Comparison of ENCODE assay signal across 26 cellular contexts in genomic region chr4:102639602-102640001, GRCh38.
A peak's percentile ranks its signal among the peaks of the same experiment; 100 is the strongest.
DNase-seq lines count a peak whose midpoint lies in the region; ATAC-seq, FAIRE-seq and TF ChIP-seq lines count a peak whose summit lies in the region.
"Had no signal": no experiment of that assay in that cellular context is flagged by ENCODE, and none has a peak within 500 bp of the region (broad histone marks: within the 10 kb centered on the region; RNA-seq: fewer than 3 reads in every experiment).

No MANE protein-coding gene starts in this region.

- no peaks in the 10 kb centered on the region for H3K9me3 Mint-ChIP-seq in T-helper 2 cell treated with Interferon-gamma antibody and Interleukin-4, amounts not matched to agents 5 μg/mL and 100 μg/mL, for 36 hours
- H3K9me3 Mint-ChIP-seq in CD4-positive, CD25-positive, alpha-beta regulatory T cell: no peaks in the 10 kb centered on the region
- no peaks in the 10 kb centered on the region for H3K9me3 Mint-ChIP-seq in activated CD4-positive, alpha-beta memory T cell treated with anti-CD3 and anti-CD28 coated beads for 36 hours
- H3K9me3 Mint-ChIP-seq in central memory CD8-positive, alpha-beta T cell: no peaks in the 10 kb centered on the region
- H3K9me3 Mint-ChIP-seq: activated naive CD4-positive, alpha-beta T cell treated with anti-CD3 and anti-CD28 coated beads, Interleukin-2, amount 50 U/mL, for 72 hours; CD14-positive monocyte; dendritic cell treated with granulocyte-macrophage colony-stimulating factor and Interleukin-4, amounts not matched to agents 40 ng/mL and 50 ng/mL, for 4 days; neural progenitor cell had no signal

- CTCF ChIA-PET in activated CD4-positive, alpha-beta memory T cell treated with anti-CD3 and anti-CD28 coated beads for 36 hours (lab: Charles Lee): no interaction called here

- no peaks in the 10 kb centered on the region for H3K27me3 ChIP-seq in CD4-positive, CD25-positive, alpha-beta regulatory T cell (ENCODE audit: control insufficient read depth, insufficient read depth, low read length)
- H3K27me3 ChIP-seq in adrenal gland: no peaks in the 10 kb centered on the region
- H3K27me3 ChIP-seq: esophagus muscularis mucosa, heart right ventricle, neural progenitor cell, right atrium auricular region, spleen, upper lobe of right lung had no signal

- no peaks in the 10 kb centered on the region for H3K4me1 ChIP-seq in CD4-positive, CD25-positive, alpha-beta regulatory T cell (ENCODE audit: control insufficient read depth, insufficient read depth, low read length, poor library complexity, severe bottlenecking)
- no peaks in the 10 kb centered on the region for H3K4me1 ChIP-seq in adrenal gland (replicated peaks in 1 of 2)
- H3K4me1 ChIP-seq: esophagus muscularis mucosa, neural progenitor cell, parathyroid adenoma, right atrium auricular region, spleen, upper lobe of right lung had no signal

- H3K4me1 Mint-ChIP-seq in T-helper 2 cell treated with Interferon-gamma antibody and Interleukin-4, amounts not matched to agents 5 μg/mL and 100 μg/mL, for 36 hours (ENCODE audit: low read depth): peaks cover 10% of the 10 kb centered on the region
- H3K4me1 Mint-ChIP-seq in CD4-positive, CD25-positive, alpha-beta regulatory T cell: peaks cover 0 to 12% (median 6%) of the 10 kb centered on the region in 4 donors
- H3K4me1 Mint-ChIP-seq in activated CD4-positive, alpha-beta memory T cell treated with anti-CD3 and anti-CD28 coated beads for 36 hours (ENCODE audit: low read depth): peaks cover 21% of the 10 kb centered on the region
- no peaks in the 10 kb centered on the region for H3K4me1 Mint-ChIP-seq in central memory CD8-positive, alpha-beta T cell
- H3K4me1 Mint-ChIP-seq: CD14-positive monocyte had no signal

- FAIRE-seq in urothelium cell line (lab: Jason Lieb, UNC): no peak
- no peak for FAIRE-seq in H54 (lab: Jason Lieb, UNC)
- FAIRE-seq: GM12892 had no signal

- peaks cover 24% of the 10 kb centered on the region for H3K36me3 Mint-ChIP-seq in T-helper 2 cell treated with Interferon-gamma antibody and Interleukin-4, amounts not matched to agents 5 μg/mL and 100 μg/mL, for 36 hours (ENCODE audit: low read depth)
- H3K36me3 Mint-ChIP-seq in CD4-positive, CD25-positive, alpha-beta regulatory T cell: peaks cover 41% of the 10 kb centered on the region
- peaks cover 7% of the 10 kb centered on the region for H3K36me3 Mint-ChIP-seq in activated CD4-positive, alpha-beta memory T cell treated with anti-CD3 and anti-CD28 coated beads for 36 hours
- peaks cover 7% of the 10 kb centered on the region for H3K36me3 Mint-ChIP-seq in central memory CD8-positive, alpha-beta T cell (ENCODE audit: insufficient read depth)

- POLR2A ChIA-PET in activated CD4-positive, alpha-beta memory T cell treated with anti-CD3 and anti-CD28 coated beads for 36 hours (lab: Charles Lee): no interaction called here

- peak; percentile 53 to 60 for ATAC-seq in CD4-positive, CD25-positive, alpha-beta regulatory T cell (ENCODE audit: low read depth in 2 of 2)
- no peak for ATAC-seq in central memory CD8-positive, alpha-beta T cell (replicated peaks; ENCODE audit: extremely low read depth, poor library complexity, severe bottlenecking)
- ATAC-seq: heart right ventricle, upper lobe of right lung had no signal

- H3K4me3 Mint-ChIP-seq in T-helper 2 cell treated with Interferon-gamma antibody and Interleukin-4, amounts not matched to agents 5 μg/mL and 100 μg/mL, for 36 hours: peak overlapping the region; percentile 76
- H3K4me3 Mint-ChIP-seq in CD4-positive, CD25-positive, alpha-beta regulatory T cell: peak overlapping the region in 2 of 4 donors; percentile 46 to 77
- peak overlapping the region; percentile 71 for H3K4me3 Mint-ChIP-seq in activated CD4-positive, alpha-beta memory T cell treated with anti-CD3 and anti-CD28 coated beads for 36 hours
- peak overlapping the region; percentile 39 for H3K4me3 Mint-ChIP-seq in central memory CD8-positive, alpha-beta T cell
- H3K4me3 Mint-ChIP-seq: CD14-positive monocyte; dendritic cell treated with granulocyte-macrophage colony-stimulating factor and Interleukin-4, amounts not matched to agents 40 ng/mL and 50 ng/mL, for 4 days; neural progenitor cell had no signal

- TF ChIP-seq CTCF in adrenal gland (IDR thresholded peaks at IDR 0.05): no peak

- WGBS in adrenal gland, 4 donors: 93 to 96% (median 96%) methylated on average over 7 of the region's 7 CpGs

- H3K36me3 ChIP-seq in CD4-positive, CD25-positive, alpha-beta regulatory T cell (ENCODE audit: control insufficient read depth, insufficient read depth, low read length): peaks cover 13% of the 10 kb centered on the region
- H3K36me3 ChIP-seq in adrenal gland (replicated peaks in 1 of 2): no peaks in the 10 kb centered on the region
- H3K36me3 ChIP-seq: neural progenitor cell had no signal

- no peaks in the 10 kb centered on the region for H3K9me3 ChIP-seq in CD4-positive, CD25-positive, alpha-beta regulatory T cell (ENCODE audit: control insufficient read depth in 2 of 2, low read length in 2 of 2)
- H3K9me3 ChIP-seq in adrenal gland (replicated peaks in 1 of 3): no peaks in the 10 kb centered on the region
- H3K9me3 ChIP-seq: esophagus muscularis mucosa, heart right ventricle, right atrium auricular region, spleen, upper lobe of right lung had no signal

- peak overlapping the region; percentile 79 for H3K27ac Mint-ChIP-seq in T-helper 2 cell treated with Interferon-gamma antibody and Interleukin-4, amounts not matched to agents 5 μg/mL and 100 μg/mL, for 36 hours
- H3K27ac Mint-ChIP-seq in CD4-positive, CD25-positive, alpha-beta regulatory T cell: peak overlapping the region; percentile 13 to 89 (median 69)
- H3K27ac Mint-ChIP-seq in activated CD4-positive, alpha-beta memory T cell treated with anti-CD3 and anti-CD28 coated beads for 36 hours: peak overlapping the region; percentile 81
- no peak overlapping the region for H3K27ac Mint-ChIP-seq in central memory CD8-positive, alpha-beta T cell (ENCODE audit: low read depth)
- H3K27ac Mint-ChIP-seq: dendritic cell treated with granulocyte-macrophage colony-stimulating factor and Interleukin-4, amounts not matched to agents 40 ng/mL and 50 ng/mL, for 4 days; neural progenitor cell had no signal

- intact Hi-C loops in activated CD4-positive, alpha-beta memory T cell treated with anti-CD3 and anti-CD28 coated beads for 36 hours (cut with micrococcal nuclease): no loop called here
- intact Hi-C loops in adrenal gland (cut with DNase I): no loop called here

- TF ChIP-seq POLR2A in adrenal gland (IDR thresholded peaks at IDR 0.05) (no peak), H54 (IDR thresholded peaks at IDR 0.05; ENCODE audit: low read depth, low read length) (no peak)

- H3K27ac ChIP-seq in CD4-positive, CD25-positive, alpha-beta regulatory T cell (ENCODE audit: insufficient read depth, low read length, poor library complexity, severe bottlenecking): no peak overlapping the region
- no peak overlapping the region for H3K27ac ChIP-seq in adrenal gland
- H3K27ac ChIP-seq: 22Rv1, esophagus muscularis mucosa, heart right ventricle, neural progenitor cell, parathyroid adenoma, right atrium auricular region, spleen, upper lobe of right lung had no signal

- no peak for DNase-seq in T-helper 2 cell treated with Interferon-gamma antibody and Interleukin-4, amounts not matched to agents 5 μg/mL and 100 μg/mL, for 36 hours (ENCODE audit: low spot score)
- DNase-seq in T-helper 2 cell: no peak
- DNase-seq in CD4-positive, CD25-positive, alpha-beta regulatory T cell: peak in 2 of 3 donors; percentile 22 to 68
- peak; percentile 48 for DNase-seq in activated CD4-positive, alpha-beta memory T cell treated with anti-CD3 and anti-CD28 coated beads for 36 hours
- DNase-seq in central memory CD8-positive, alpha-beta T cell (ENCODE audit: low spot score in 2 of 2): no peak
- DNase-seq in urothelium cell line (ENCODE audit: low spot score): no peak
- DNase-seq in adrenal gland: no peak
- no peak for DNase-seq in H54 (ENCODE audit: insufficient read length, low spot score)
- DNase-seq: caudate nucleus, DMS 273 treated with DMSO at 0.1 percent for 48 hours, foreskin melanocyte, heart right ventricle, mammary epithelial cell, NCI-H1694 treated with DMSO at 0.1 percent for 48 hours, RPMI8226, spleen, upper lobe of right lung had no signal

- peak overlapping the region; percentile 13 for H3K4me3 ChIP-seq in CD4-positive, CD25-positive, alpha-beta regulatory T cell (ENCODE audit: low read depth, low read length)
- H3K4me3 ChIP-seq in adrenal gland: no peak overlapping the region
- H3K4me3 ChIP-seq: esophagus muscularis mucosa, heart right ventricle, neural progenitor cell, right atrium auricular region, spleen, upper lobe of right lung had no signal

- H3K27me3 Mint-ChIP-seq in T-helper 2 cell treated with Interferon-gamma antibody and Interleukin-4, amounts not matched to agents 5 μg/mL and 100 μg/mL, for 36 hours (ENCODE audit: low read depth): no peaks in the 10 kb centered on the region
- H3K27me3 Mint-ChIP-seq in CD4-positive, CD25-positive, alpha-beta regulatory T cell: no peaks in the 10 kb centered on the region
- no peaks in the 10 kb centered on the region for H3K27me3 Mint-ChIP-seq in activated CD4-positive, alpha-beta memory T cell treated with anti-CD3 and anti-CD28 coated beads for 36 hours
- H3K27me3 Mint-ChIP-seq in central memory CD8-positive, alpha-beta T cell: no peaks in the 10 kb centered on the region
- H3K27me3 Mint-ChIP-seq: dendritic cell treated with granulocyte-macrophage colony-stimulating factor and Interleukin-4, amounts not matched to agents 40 ng/mL and 50 ng/mL, for 4 days had no signal

Comparison
In these comparisons a context has a peak if more than half of its experiments do, and no peak if none do; other contexts are left out.
1. DNase-seq: peak in CD4-positive, CD25-positive, alpha-beta regulatory T cell (2 of 3) and activated CD4-positive, alpha-beta memory T cell treated with anti-CD3 and anti-CD28 coated beads for 36 hours (single experiment); none in T-helper 2 cell treated with Interferon-gamma antibody and Interleukin-4, amounts not matched to agents 5 μg/mL and 100 μg/mL, for 36 hours (single experiment), T-helper 2 cell (0 of 5), central memory CD8-positive, alpha-beta T cell (0 of 2), urothelium cell line (single experiment), adrenal gland (0 of 7) and H54 (single experiment).